17 cellular contexts compared by ENCODE assay signal in the genomic region with DNA sequence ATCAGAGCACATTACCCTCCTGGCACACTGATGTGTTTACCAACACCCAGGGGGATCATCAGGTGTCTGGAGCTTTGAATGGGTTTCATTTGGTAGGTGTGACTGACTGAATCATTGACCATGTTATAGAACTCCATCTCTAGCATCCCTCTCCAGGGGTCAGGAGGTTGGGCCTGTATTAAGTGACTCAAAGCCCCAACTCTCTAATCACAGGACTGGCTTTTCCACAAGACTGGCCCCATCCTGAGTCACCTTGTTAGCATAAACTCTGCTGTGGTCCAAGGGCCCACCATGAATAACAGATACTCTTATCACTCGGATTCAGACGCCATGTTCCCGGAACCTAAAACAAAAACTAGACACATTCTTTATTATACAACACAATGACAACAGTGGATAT.
"Had no signal": no experiment of that assay in that cellular context is flagged by ENCODE, and none has a peak within 500 bp of the region (broad histone marks: within the 10 kb centered on the region; RNA-seq: fewer than 3 reads in every experiment).

No MANE protein-coding gene starts in this region.

- H3K4me1 ChIP-seq: body of pancreas, foreskin keratinocyte had no signal

- DNase-seq: activated CD4-positive, CD25-positive, alpha-beta regulatory T cell treated with anti-CD3 and anti-CD28 coated beads, Interleukin-2, amount 50 U/mL, for 72 hours; activated gamma-delta T cell treated with Interleukin-2 at 50 U/mL for 16 hours; activated T-cell treated with anti-CD3 and anti-CD28 coated beads for 4 hours; body of pancreas; caudate nucleus; endodermal cell; foreskin keratinocyte; retina; stimulated activated CD8-positive, alpha-beta memory T cell treated with anti-CD3 and anti-CD28 coated beads, Interleukin-4, amount 100 ng/mL, for 48 hours; stimulated activated naive CD4-positive, alpha-beta T cell treated with Interleukin-2 at 50 U/mL for 16 hours; T-helper 1 cell; T-helper 9 cell; thyroid gland had no signal

- H3K27ac ChIP-seq: body of pancreas, epithelial cell of prostate, foreskin keratinocyte, hepatocyte, neutrophil, thyroid gland had no signal

- H3K4me3 ChIP-seq: body of pancreas, hepatocyte, lung, thyroid gland had no signal

- H3K4me2 ChIP-seq: hepatocyte had no signal

- H3K27me3 ChIP-seq: body of pancreas, foreskin keratinocyte, hepatocyte, neutrophil, thyroid gland had no signal

- H3K9me3 ChIP-seq: body of pancreas, neutrophil, thyroid gland had no signal

- H3K36me3 ChIP-seq: neutrophil, thyroid gland had no signal
